In genomic region chr14:44353805-44354204, GRCh38 we compare ENCODE assay signal across 9 cellular contexts.
"Had no signal": no experiment of that assay in that cellular context is flagged by ENCODE, and none has a peak within 500 bp of the region (broad histone marks: within the 10 kb centered on the region; RNA-seq: fewer than 3 reads in every experiment).

No MANE protein-coding gene starts in this region.

- ATAC-seq: GM23338, HCT116, HepG2, K562 had no signal

- DNase-seq: H7, HFFc6, KG1 had no signal

- H3K9me3 ChIP-seq: HAP-1 had no signal

- H3K36me3 ChIP-seq: HAP-1 had no signal

- H3K4me2 ChIP-seq: GM23338 had no signal

- H3K27ac ChIP-seq: HL-60 had no signal

- H2AFZ ChIP-seq: GM23338 had no signal

- H3K4me3 ChIP-seq: GM23338, HAP-1, K562 had no signal
